ENCODE assay signal across 30 cellular contexts in the genomic region with DNA sequence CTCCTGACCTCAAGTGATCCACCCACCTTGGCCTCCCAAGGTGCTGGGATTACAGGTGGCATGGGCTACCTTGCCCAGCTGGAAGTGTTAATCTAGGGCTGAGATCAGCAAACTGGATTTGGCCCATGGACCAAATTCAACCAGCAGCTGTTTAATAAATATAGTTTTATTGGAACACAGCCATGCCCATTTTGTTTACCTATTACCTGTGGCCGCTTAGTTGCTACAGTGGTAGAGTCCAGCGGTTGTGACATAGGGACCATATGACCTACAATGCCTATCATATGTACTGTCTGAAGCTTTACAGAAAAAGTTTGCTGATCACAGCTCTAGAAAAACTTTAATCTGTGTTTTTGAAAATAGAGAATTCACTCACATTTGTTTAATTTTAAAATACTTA.
"Had no signal": no experiment of that assay in that cellular context is flagged by ENCODE, and none has a peak within 500 bp of the region (broad histone marks: within the 10 kb centered on the region; RNA-seq: fewer than 3 reads in every experiment).

No MANE protein-coding gene starts in this region.

- H3K4me3 ChIP-seq: adrenal gland, body of pancreas, breast epithelium had no signal

- DNase-seq: activated B cell treated with CpG ODN at 0.5 μM for 24 hours; activated CD4-positive, alpha-beta memory T cell treated with anti-CD3 and anti-CD28 coated beads for 36 hours; activated CD4-positive, alpha-beta T cell treated with anti-CD3 and anti-CD28 coated beads for 4 hours; activated CD4-positive, alpha-beta T cell treated with anti-CD3 and anti-CD28 coated beads, Interleukin-2, amount 10 ng/mL, durations not matched to agents 24 days and 14 days; activated CD4-positive, alpha-beta T cell treated with anti-CD3 and anti-CD28 coated beads, Interleukin-2, amount 50 U/mL, for 1 hour; activated CD4-positive, alpha-beta T cell treated with anti-CD3 and anti-CD28 coated beads, Interleukin-2, amount 50 U/mL, for 4 hours; activated CD4-positive, CD25-positive, alpha-beta regulatory T cell treated with anti-CD3 and anti-CD28 coated beads, Interleukin-2, amount 50 U/mL, for 72 hours; activated CD8-positive, alpha-beta memory T cell treated with anti-CD3 and anti-CD28 coated beads, Interleukin-2, amount 50 U/mL, for 4 hours; activated CD8-positive, alpha-beta T cell treated with anti-CD3 and anti-CD28 coated beads for 36 hours; activated effector memory CD4-positive, alpha-beta T cell treated with anti-CD3 and anti-CD28 coated beads, Interleukin-2, amount 50 U/mL, for 16 hours; activated gamma-delta T cell treated with Interleukin-2 at 50 U/mL for 16 hours; activated naive CD4-positive, alpha-beta T cell; activated naive CD4-positive, alpha-beta T cell treated with anti-CD3 and anti-CD28 coated beads for 36 hours; activated naive CD4-positive, alpha-beta T cell treated with anti-CD3 and anti-CD28 coated beads, Interleukin-2, amount 50 U/mL, for 16 hours; activated naive CD8-positive, alpha-beta T cell treated with anti-CD3 and anti-CD28 coated beads for 36 hours; activated T-cell treated with anti-CD3 and anti-CD28 coated beads for 4 hours; activated T-cell treated with anti-CD3 and anti-CD28 coated beads, Interleukin-2, amount 50 U/mL, for 1 hour; activated T-cell treated with anti-CD3 and anti-CD28 coated beads, Interleukin-2, amount 50 U/mL, for 4 hours; activated T-cell treated with anti-CD3 and anti-CD28 coated beads, Interleukin-2, amount 50 U/mL, for 72 hours; adrenal gland; amniotic stem cell; aorta; brain microvascular endothelial cell; central memory CD4-positive, alpha-beta T cell; T-helper 2 cell; T-helper 9 cell had no signal

- ATAC-seq: activated CD8-positive, alpha-beta T cell treated with anti-CD3 and anti-CD28 coated beads for 36 hours; activated naive CD4-positive, alpha-beta T cell treated with anti-CD3 and anti-CD28 coated beads, Interleukin-2, amount 50 U/mL, for 72 hours; activated T-cell treated with anti-CD3 and anti-CD28 coated beads, Interleukin-2, amount 50 U/mL, for 4 hours; activated T-cell treated with anti-CD3 and anti-CD28 coated beads, Interleukin-2, amount 50 U/mL, for 72 hours; activated T-helper 17 cell treated with anti-CD3 and anti-CD28 coated beads, Interleukin-2, amount 50 U/mL, for 72 hours; body of pancreas had no signal
